Comparison of ENCODE assay signal across 33 cellular contexts in the genomic region with DNA sequence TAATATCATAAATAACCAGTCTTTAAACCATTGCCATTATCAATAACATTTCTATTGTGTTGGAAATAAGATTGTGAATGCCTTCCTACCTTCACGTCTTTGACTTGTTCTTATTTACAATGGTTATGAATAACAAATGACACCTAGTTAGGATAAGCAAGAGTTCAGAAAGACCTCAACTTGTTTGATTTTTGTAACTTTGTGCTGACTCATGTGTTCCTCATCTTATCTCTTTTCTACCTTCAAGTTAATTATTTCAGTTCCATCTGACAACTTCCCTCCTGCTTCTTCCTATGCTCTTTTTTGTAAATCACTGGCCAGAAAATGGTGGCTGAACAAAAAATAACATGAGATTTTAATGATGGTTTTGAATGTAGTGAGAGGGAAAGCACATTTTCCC.
"Had no signal": no experiment of that assay in that cellular context is flagged by ENCODE, and none has a peak within 500 bp of the region (broad histone marks: within the 10 kb centered on the region; RNA-seq: fewer than 3 reads in every experiment).

No MANE protein-coding gene starts in this region.

- H3K4me3 Mint-ChIP-seq: activated CD4-positive, alpha-beta memory T cell treated with anti-CD3 and anti-CD28 coated beads for 36 hours; activated CD4-positive, alpha-beta T cell treated with anti-CD3 and anti-CD28 coated beads for 36 hours; activated CD4-positive, alpha-beta T cell treated with anti-CD3 and anti-CD28 coated beads, Interleukin-2, amount 10 ng/mL, durations not matched to agents 24 days and 14 days; activated naive CD4-positive, alpha-beta T cell treated with anti-CD3 and anti-CD28 coated beads, Interleukin-2, amount 10 ng/mL, durations not matched to agents 7 days and 5 days; activated naive CD8-positive, alpha-beta T cell treated with anti-CD3 and anti-CD28 coated beads, Interleukin-2, amount 10 ng/mL, durations not matched to agents 7 days and 5 days; activated T-cell treated with anti-CD3 and anti-CD28 coated beads, Interleukin-2, amount 50 U/mL, for 24 hours; activated T-cell treated with anti-CD3 and anti-CD28 coated beads, Interleukin-2, amount 50 U/mL, for 72 hours; central memory CD8-positive, alpha-beta T cell; effector memory CD8-positive, alpha-beta T cell; T-helper 17 cell; T-helper 2 cell treated with Interferon-gamma antibody and Interleukin-4, amounts not matched to agents 5 μg/mL and 100 μg/mL, for 36 hours had no signal

- H3K4me1 Mint-ChIP-seq: activated CD4-positive, alpha-beta T cell treated with anti-CD3 and anti-CD28 coated beads for 36 hours; activated CD4-positive, alpha-beta T cell treated with anti-CD3 and anti-CD28 coated beads, Interleukin-2, amount 10 ng/mL, durations not matched to agents 24 days and 14 days; activated naive CD4-positive, alpha-beta T cell treated with anti-CD3 and anti-CD28 coated beads, Interleukin-2, amount 10 ng/mL, durations not matched to agents 7 days and 5 days; activated naive CD8-positive, alpha-beta T cell treated with anti-CD3 and anti-CD28 coated beads, Interleukin-2, amount 10 ng/mL, durations not matched to agents 7 days and 5 days; central memory CD8-positive, alpha-beta T cell; T-helper 17 cell had no signal

- H3K36me3 ChIP-seq: brain microvascular endothelial cell, esophagus muscularis mucosa, gastrocnemius medialis, heart left ventricle had no signal

- DNase-seq: activated CD4-positive, alpha-beta memory T cell treated with anti-CD3 and anti-CD28 coated beads for 36 hours; activated CD4-positive, alpha-beta T cell treated with anti-CD3 and anti-CD28 coated beads for 36 hours; activated CD4-positive, alpha-beta T cell treated with anti-CD3 and anti-CD28 coated beads, Interleukin-2, amount 10 ng/mL, durations not matched to agents 24 days and 14 days; activated CD4-positive, CD25-positive, alpha-beta regulatory T cell; activated CD4-positive, CD25-positive, alpha-beta regulatory T cell treated with anti-CD3 and anti-CD28 coated beads, Interleukin-2, amount 50 U/mL, for 72 hours; activated CD8-positive, alpha-beta memory T cell treated with anti-CD3 and anti-CD28 coated beads, Interleukin-2, amount 50 U/mL, for 48 hours; activated gamma-delta T cell; activated naive CD4-positive, alpha-beta T cell; activated naive CD4-positive, alpha-beta T cell treated with anti-CD3 and anti-CD28 coated beads, Interleukin-2, amount 10 ng/mL, durations not matched to agents 7 days and 5 days; activated naive CD8-positive, alpha-beta T cell treated with anti-CD3 and anti-CD28 coated beads, Interleukin-2, amount 10 ng/mL, durations not matched to agents 7 days and 5 days; activated T-cell treated with anti-CD3 and anti-CD28 coated beads for 4 hours; activated T-cell treated with anti-CD3 and anti-CD28 coated beads, Interleukin-2, amount 50 U/mL, for 24 hours; activated T-cell treated with anti-CD3 and anti-CD28 coated beads, Interleukin-2, amount 50 U/mL, for 72 hours; amniotic stem cell; anterior cingulate cortex; brain microvascular endothelial cell; dermis blood vessel endothelial cell; effector CD4-positive, alpha-beta T cell; effector memory CD8-positive, alpha-beta T cell; erythroblast; foreskin keratinocyte; gastrocnemius medialis; glutamatergic neuron; heart left ventricle; T-helper 17 cell; T1000 had no signal

- H3K27ac Mint-ChIP-seq: activated CD4-positive, alpha-beta memory T cell treated with anti-CD3 and anti-CD28 coated beads for 36 hours; activated CD4-positive, alpha-beta T cell treated with anti-CD3 and anti-CD28 coated beads for 36 hours; activated CD4-positive, alpha-beta T cell treated with anti-CD3 and anti-CD28 coated beads, Interleukin-2, amount 10 ng/mL, durations not matched to agents 24 days and 14 days; activated naive CD4-positive, alpha-beta T cell treated with anti-CD3 and anti-CD28 coated beads, Interleukin-2, amount 10 ng/mL, durations not matched to agents 7 days and 5 days; activated naive CD4-positive, alpha-beta T cell treated with anti-CD3 and anti-CD28 coated beads, Interleukin-2, amount 50 U/mL, for 72 hours; activated naive CD8-positive, alpha-beta T cell treated with anti-CD3 and anti-CD28 coated beads, Interleukin-2, amount 10 ng/mL, durations not matched to agents 7 days and 5 days; activated T-cell treated with anti-CD3 and anti-CD28 coated beads, Interleukin-2, amount 50 U/mL, for 24 hours; activated T-cell treated with anti-CD3 and anti-CD28 coated beads, Interleukin-2, amount 50 U/mL, for 72 hours; effector memory CD8-positive, alpha-beta T cell; T-helper 17 cell; T-helper 2 cell treated with Interferon-gamma antibody and Interleukin-4, amounts not matched to agents 5 μg/mL and 100 μg/mL, for 36 hours had no signal

- H3K9me3 ChIP-seq: esophagus muscularis mucosa, gastrocnemius medialis had no signal

- ATAC-seq: activated CD4-positive, alpha-beta T cell treated with anti-CD3 and anti-CD28 coated beads for 36 hours; activated naive CD4-positive, alpha-beta T cell treated with anti-CD3 and anti-CD28 coated beads, Interleukin-2, amount 50 U/mL, for 72 hours; activated T-cell treated with anti-CD3 and anti-CD28 coated beads, Interleukin-2, amount 50 U/mL, for 72 hours; effector memory CD8-positive, alpha-beta T cell; foreskin keratinocyte; gastrocnemius medialis; heart left ventricle; T-helper 17 cell had no signal

- H3K27me3 Mint-ChIP-seq: activated CD4-positive, alpha-beta memory T cell treated with anti-CD3 and anti-CD28 coated beads for 36 hours; activated CD4-positive, alpha-beta T cell treated with anti-CD3 and anti-CD28 coated beads for 36 hours; activated CD4-positive, alpha-beta T cell treated with anti-CD3 and anti-CD28 coated beads, Interleukin-2, amount 10 ng/mL, durations not matched to agents 24 days and 14 days; activated naive CD4-positive, alpha-beta T cell treated with anti-CD3 and anti-CD28 coated beads, Interleukin-2, amount 10 ng/mL, durations not matched to agents 7 days and 5 days; activated naive CD8-positive, alpha-beta T cell treated with anti-CD3 and anti-CD28 coated beads, Interleukin-2, amount 10 ng/mL, durations not matched to agents 7 days and 5 days; activated T-cell treated with anti-CD3 and anti-CD28 coated beads, Interleukin-2, amount 50 U/mL, for 24 hours; central memory CD8-positive, alpha-beta T cell; effector memory CD8-positive, alpha-beta T cell; T-helper 17 cell had no signal

- FAIRE-seq: astrocyte, bronchial epithelial cell had no signal

- H3K27me3 ChIP-seq: brain microvascular endothelial cell, esophagus muscularis mucosa, foreskin keratinocyte, gastrocnemius medialis, heart left ventricle had no signal

- H3K4me3 ChIP-seq: coronary artery, esophagus muscularis mucosa, gastrocnemius medialis, heart left ventricle had no signal

- H3K36me3 Mint-ChIP-seq: activated CD4-positive, alpha-beta memory T cell treated with anti-CD3 and anti-CD28 coated beads for 36 hours; activated naive CD4-positive, alpha-beta T cell treated with anti-CD3 and anti-CD28 coated beads, Interleukin-2, amount 10 ng/mL, durations not matched to agents 7 days and 5 days; activated naive CD8-positive, alpha-beta T cell treated with anti-CD3 and anti-CD28 coated beads, Interleukin-2, amount 10 ng/mL, durations not matched to agents 7 days and 5 days had no signal

- H3K27ac ChIP-seq: brain microvascular endothelial cell, coronary artery, esophagus muscularis mucosa, foreskin keratinocyte, gastrocnemius medialis, heart left ventricle had no signal

- H3K4me1 ChIP-seq: esophagus muscularis mucosa, foreskin keratinocyte, gastrocnemius medialis, heart left ventricle had no signal
